In genomic region chr15:26083457-26084350, GRCh38 we compare ENCODE assay signal across 9 cellular contexts.
A peak's percentile ranks its signal among the peaks of the same experiment; 100 is the strongest.
DNase-seq lines count a peak whose midpoint lies in the region.
"Had no signal": no experiment of that assay in that cellular context is flagged by ENCODE, and none has a peak within 500 bp of the region (broad histone marks: within the 10 kb centered on the region; RNA-seq: fewer than 3 reads in every experiment).

No MANE protein-coding gene starts in this region.

- H3K4me1 Mint-ChIP-seq in activated T-cell treated with anti-CD3 and anti-CD28 coated beads, Interleukin-2, amount 50 U/mL, for 24 hours (ENCODE audit: low read depth), result peaks cover 33% of the 10 kb centered on the region
- peaks cover 35% of the 10 kb centered on the region for H3K4me1 Mint-ChIP-seq in activated CD4-positive, alpha-beta memory T cell treated with anti-CD3 and anti-CD28 coated beads for 36 hours (ENCODE audit: low read depth)

- peaks cover 2% of the 10 kb centered on the region for H3K27me3 Mint-ChIP-seq in activated T-cell treated with anti-CD3 and anti-CD28 coated beads, Interleukin-2, amount 50 U/mL, for 24 hours
- peaks cover 2% of the 10 kb centered on the region for H3K27me3 Mint-ChIP-seq in activated CD4-positive, alpha-beta memory T cell treated with anti-CD3 and anti-CD28 coated beads for 36 hours

- H3K36me3 Mint-ChIP-seq in activated T-cell treated with anti-CD3 and anti-CD28 coated beads, Interleukin-2, amount 50 U/mL, for 24 hours (ENCODE audit: low read depth), result no peaks in the 10 kb centered on the region
- H3K36me3 Mint-ChIP-seq in activated CD4-positive, alpha-beta memory T cell treated with anti-CD3 and anti-CD28 coated beads for 36 hours, result peaks cover 3% of the 10 kb centered on the region

- H3K9me3 ChIP-seq in iPS-18a (ENCODE audit: control insufficient read depth, low read depth, low read length), result no peaks in the 10 kb centered on the region
- H3K9me3 ChIP-seq: lower lobe of right lung had no signal

- H3K4me3 Mint-ChIP-seq in activated T-cell treated with anti-CD3 and anti-CD28 coated beads, Interleukin-2, amount 50 U/mL, for 24 hours, result peak overlapping the region; percentile 76
- H3K4me3 Mint-ChIP-seq in activated CD4-positive, alpha-beta memory T cell treated with anti-CD3 and anti-CD28 coated beads for 36 hours, result no peak overlapping the region

- no peak for DNase-seq in activated T-cell treated with anti-CD3 and anti-CD28 coated beads, Interleukin-2, amount 50 U/mL, for 24 hours
- no peak for DNase-seq in activated T-cell treated with anti-CD3 and anti-CD28 coated beads, Interleukin-2, amount 50 U/mL, for 1 hour
- no peak for DNase-seq in activated CD4-positive, alpha-beta memory T cell treated with anti-CD3 and anti-CD28 coated beads for 36 hours
- peak; percentile 21 for DNase-seq in superior temporal gyrus (ENCODE audit: extremely low spot score)
- no peak for DNase-seq in NCI-H1105 (lab: John Stamatoyannopoulos, UW)
- DNase-seq in dedifferentiated amniotic fluid mesenchymal stem cell (ENCODE audit: extremely low spot score), result no peak
- DNase-seq in SKM-1 (lab: John Stamatoyannopoulos, UW; ENCODE audit: unreplicated experiment), result no peak
- DNase-seq: lower lobe of right lung had no signal

- no peaks in the 10 kb centered on the region for H3K36me3 ChIP-seq in iPS-18a (ENCODE audit: control insufficient read depth, low read depth, low read length)
- H3K36me3 ChIP-seq: lower lobe of right lung had no signal

- H3K9me3 Mint-ChIP-seq in activated T-cell treated with anti-CD3 and anti-CD28 coated beads, Interleukin-2, amount 50 U/mL, for 24 hours, result peaks cover 3% of the 10 kb centered on the region
- H3K9me3 Mint-ChIP-seq in activated CD4-positive, alpha-beta memory T cell treated with anti-CD3 and anti-CD28 coated beads for 36 hours, result peaks cover 2% of the 10 kb centered on the region

- no peak overlapping the region for H3K4me3 ChIP-seq in iPS-18a (ENCODE audit: low read length)

- no peaks in the 10 kb centered on the region for H3K27me3 ChIP-seq in iPS-18a (ENCODE audit: control insufficient read depth, insufficient read depth, low read length)

- no peak overlapping the region for H3K27ac ChIP-seq in iPS-18a (ENCODE audit: low read length)

- peaks cover 19% of the 10 kb centered on the region for H3K4me1 ChIP-seq in iPS-18a (ENCODE audit: control insufficient read depth, low read depth, low read length)

- POLR2A ChIA-PET in activated CD4-positive, alpha-beta memory T cell treated with anti-CD3 and anti-CD28 coated beads for 36 hours (lab: Charles Lee), result no interaction called here

- H3K9ac ChIP-seq in iPS-18a (ENCODE audit: low read length), result peak overlapping the region; percentile 81

- CTCF ChIA-PET in activated CD4-positive, alpha-beta memory T cell treated with anti-CD3 and anti-CD28 coated beads for 36 hours (lab: Charles Lee), result no interaction called here

- intact Hi-C loops in activated CD4-positive, alpha-beta memory T cell treated with anti-CD3 and anti-CD28 coated beads for 36 hours (cut with micrococcal nuclease), result loop anchor here (5.0 kb wide), 1 partner anchor 646 kb away; the partner anchor contains the start of gene UBE3A

- H3K27ac Mint-ChIP-seq in activated T-cell treated with anti-CD3 and anti-CD28 coated beads, Interleukin-2, amount 50 U/mL, for 24 hours, result peak overlapping the region; percentile 97
- peak overlapping the region; percentile 95 for H3K27ac Mint-ChIP-seq in activated CD4-positive, alpha-beta memory T cell treated with anti-CD3 and anti-CD28 coated beads for 36 hours
